In the genomic region with DNA sequence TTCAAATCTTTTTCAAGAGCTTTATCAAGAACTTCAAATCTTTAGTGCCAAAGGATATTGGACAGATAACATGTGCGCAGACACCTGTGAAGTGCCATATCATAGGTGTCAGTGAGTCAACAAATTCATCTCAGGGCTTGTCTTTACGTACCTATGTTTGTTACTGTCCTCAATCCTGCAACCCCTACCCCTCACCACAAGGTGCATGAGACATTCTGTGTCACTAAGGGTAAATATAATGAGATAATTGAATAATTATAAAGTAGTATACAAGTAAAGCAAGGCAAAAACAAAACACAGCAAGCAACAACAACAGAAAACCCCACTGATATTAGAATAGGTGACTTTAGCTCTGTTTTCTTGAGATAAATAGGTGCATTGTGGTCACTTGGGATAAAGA, we compare ENCODE assay signal across 23 cellular contexts.
DNase-seq lines count a peak whose midpoint lies in the region; ATAC-seq, FAIRE-seq and TF ChIP-seq lines count a peak whose summit lies in the region.
"Had no signal": no experiment of that assay in that cellular context is flagged by ENCODE, and none has a peak within 500 bp of the region (broad histone marks: within the 10 kb centered on the region; RNA-seq: fewer than 3 reads in every experiment).

No MANE protein-coding gene starts in this region.

- H3K27me3 ChIP-seq in GM12878 (replicated peaks in 1 of 2; ENCODE audit: control insufficient read depth in 2 of 2, insufficient read depth in 2 of 2, low read length in 1 of 2) (no peaks in the 10 kb centered on the region), adrenal gland (no peaks in the 10 kb centered on the region), upper lobe of left lung (no peaks in the 10 kb centered on the region)
- H3K27me3 ChIP-seq: Peyer's patch, SJSA1 had no signal

- in situ Hi-C loops in GM12878 (cut with MboI): loop anchor here (25.0 kb wide), 1 partner anchor 1622 kb away; no protein-coding TSS in a partner anchor

- H3K4me1 ChIP-seq in GM12878 (ENCODE audit: control insufficient read depth, insufficient read depth, low read length): no peaks in the 10 kb centered on the region
- H3K4me1 ChIP-seq in adrenal gland (replicated peaks in 1 of 2): no peaks in the 10 kb centered on the region
- H3K4me1 ChIP-seq in upper lobe of left lung: no peaks in the 10 kb centered on the region
- H3K4me1 ChIP-seq: A549, Caco-2, Peyer's patch, SJSA1 had no signal

- CTCF ChIA-PET in GM12878 (lab: Yijun Ruan, JAX): no interaction called here

- no peak for TF ChIP-seq RAD21 in GM12878 (IDR thresholded peaks at IDR 0.05; ENCODE audit: insufficient read depth, low read depth, low read length)

- SMC1A ChIA-PET in GM12878 (lab: Charles Lee; ENCODE audit: uncharacterized antibody, unreplicated experiment): interaction anchor here (1.5 to 2.6 kb wide), 2 partner anchors 13 kb away, joined by 3 to 11 read pairs; no protein-coding TSS in a partner anchor

- no peaks in the 10 kb centered on the region for H3K9me3 Mint-ChIP-seq in glutamatergic neuron (ENCODE audit: unreplicated experiment)
- H3K9me3 Mint-ChIP-seq: CD4-positive, alpha-beta T cell had no signal

- POLR2A ChIA-PET in GM12878 (lab: Charles Lee): no interaction called here

- no peaks in the 10 kb centered on the region for H3K36me3 Mint-ChIP-seq in glutamatergic neuron (ENCODE audit: unreplicated experiment)

- H3K27ac ChIP-seq in GM12878 (ENCODE audit: control insufficient read depth, insufficient read depth): no peak overlapping the region
- H3K27ac ChIP-seq in adrenal gland: no peak overlapping the region
- H3K27ac ChIP-seq in upper lobe of left lung: no peak overlapping the region
- H3K27ac ChIP-seq: A549, GM23248, Peyer's patch, SJSA1 had no signal

- DNase-seq in D721Med (ENCODE audit: insufficient read length, low spot score) (no peak), GM12878 (ENCODE audit: low read depth, low spot score) (no peak), glutamatergic neuron (no peak), adrenal gland (no peak), upper lobe of left lung (no peak)
- DNase-seq: Caco-2; CD4-positive, alpha-beta T cell; DMS153; EL; GM23248; HCEC 1CT; Kasumi-1; MM.1S; NCI-H1092; NCI-H1694; NCI-H2107; NCI-H526; NK-92 treated with Interleukin-12 subunit alpha and Interleukin-12 subunit beta, amount 100 ng/mL, for 24 hours; Peyer's patch had no signal

- no peaks in the 10 kb centered on the region for H3K9me3 ChIP-seq in GM12878 (replicated peaks; ENCODE audit: control insufficient read depth, insufficient read depth, low read length)
- H3K9me3 ChIP-seq in adrenal gland (replicated peaks in 1 of 3): no peaks in the 10 kb centered on the region
- H3K9me3 ChIP-seq in upper lobe of left lung: no peaks in the 10 kb centered on the region
- H3K9me3 ChIP-seq: A549, Caco-2, Peyer's patch, SJSA1 had no signal

- no peak overlapping the region for H2AFZ ChIP-seq in GM12878 (ENCODE audit: control insufficient read depth, low read depth, low read length)
- H2AFZ ChIP-seq: GM23248 had no signal

- H3K4me2 ChIP-seq in GM12878 (ENCODE audit: control insufficient read depth, insufficient read depth): no peak overlapping the region
- H3K4me2 ChIP-seq: A549 had no signal

- ATAC-seq in GM12878 (0 out of 3 replicates have a peak, but pooled peaks have one; percentile 25), HG03469 (IDR thresholded peaks at IDR 0.05; ENCODE audit: unreplicated experiment) (no peak), upper lobe of left lung (ENCODE audit: low FRiP score in 2 of 2) (no peak)
- ATAC-seq: A549 had no signal

- TF ChIP-seq CTCF in D721Med (IDR thresholded peaks at IDR 0.05; ENCODE audit: insufficient read depth, missing control alignments): no peak
- TF ChIP-seq CTCF in GM12873 (IDR thresholded peaks at IDR 0.05; ENCODE audit: insufficient read depth, low read depth, low read length, missing control alignments): peak; percentile 11
- no peak for TF ChIP-seq CTCF in GM12878 (IDR thresholded peaks at IDR 0.05 in 2 of 3, conservative IDR thresholded peaks at IDR 0.05 in 1 of 3; ENCODE audit: control insufficient read depth in 2 of 3, extremely low read depth in 1 of 3, insufficient read depth in 1 of 3, low read depth in 3 of 3, low read length in 3 of 3)
- peak; percentile 28 for TF ChIP-seq CTCF in glutamatergic neuron (IDR thresholded peaks at IDR 0.05; ENCODE audit: partially characterized antibody, unreplicated experiment)
- no peak for TF ChIP-seq CTCF in adrenal gland (IDR thresholded peaks at IDR 0.05)
- no peak for TF ChIP-seq CTCF in upper lobe of left lung (IDR thresholded peaks at IDR 0.05)

- TF ChIP-seq POLR2A in GM12878 (IDR thresholded peaks at IDR 0.05; ENCODE audit: low read depth, low read length) (no peak), adrenal gland (IDR thresholded peaks at IDR 0.05) (no peak), upper lobe of left lung (IDR thresholded peaks at IDR 0.05) (no peak)

- RAD21 ChIA-PET in GM12878 (lab: Charles Lee; ENCODE audit: unreplicated experiment): no interaction called here

- H3K9ac ChIP-seq in GM12878 (ENCODE audit: control insufficient read depth, insufficient read depth, low read length): no peak overlapping the region
- H3K9ac ChIP-seq: GM23248 had no signal

- TF ChIP-seq EP300 in GM12878 (IDR thresholded peaks at IDR 0.05; ENCODE audit: borderline replicate concordance in 1 of 2, control insufficient read depth in 1 of 2, low read depth in 2 of 2, low read length in 2 of 2) (no peak), upper lobe of left lung (IDR thresholded peaks at IDR 0.05) (no peak)

- intact Hi-C loops in GM12878 (cut with micrococcal nuclease; ENCODE audit: unreplicated experiment) (no loop called here), adrenal gland (cut with DNase I) (no loop called here)

- no TSS peak for BruUV-seq in GM12878 (replicated peaks; lab: Mats Ljungman, UMichigan)

- H3K36me3 ChIP-seq in GM12878 (ENCODE audit: control insufficient read depth in 2 of 2, insufficient read depth in 2 of 2, low read length in 1 of 2) (no peaks in the 10 kb centered on the region), adrenal gland (replicated peaks in 1 of 2) (no peaks in the 10 kb centered on the region), upper lobe of left lung (no peaks in the 10 kb centered on the region)
- H3K36me3 ChIP-seq: Peyer's patch, SJSA1 had no signal

- no peaks in the 10 kb centered on the region for H3K4me1 Mint-ChIP-seq in glutamatergic neuron (ENCODE audit: low read depth, unreplicated experiment)

- 21% methylated on average over 2 of the region's 2 CpGs for WGBS in GM12878 (ENCODE audit: insufficient coverage, insufficient replicate concordance, low lambda C conversion rate, missing lambda C conversion rate)
- WGBS in adrenal gland, 4 donors: 82 to 88% (median 85%) methylated on average over 2 of the region's 2 CpGs
- 63% methylated on average over 2 of the region's 2 CpGs for WGBS in upper lobe of left lung, 2 donors

- H3K4me3 ChIP-seq in GM12878 (no peak overlapping the region), adrenal gland (no peak overlapping the region), upper lobe of left lung (no peak overlapping the region)
- H3K4me3 ChIP-seq: A549, GM23248, Peyer's patch, SJSA1 had no signal

- H3K27me3 Mint-ChIP-seq in glutamatergic neuron (ENCODE audit: unreplicated experiment): no peaks in the 10 kb centered on the region
- H3K27me3 Mint-ChIP-seq: CD4-positive, alpha-beta T cell had no signal

- no peak overlapping the region for H3K4me3 Mint-ChIP-seq in glutamatergic neuron (ENCODE audit: unreplicated experiment)
- H3K4me3 Mint-ChIP-seq: CD4-positive, alpha-beta T cell had no signal

- no peaks in the 10 kb centered on the region for H4K20me1 ChIP-seq in GM12878 (ENCODE audit: control insufficient read depth, insufficient read depth)

- H3K27ac Mint-ChIP-seq in glutamatergic neuron (ENCODE audit: unreplicated experiment): no peak overlapping the region
- H3K27ac Mint-ChIP-seq: CD4-positive, alpha-beta T cell had no signal

- FAIRE-seq in D721Med (lab: Jason Lieb, UNC): peak; percentile 84
- no peak for FAIRE-seq in GM12878 (lab: Jason Lieb, UNC)
- FAIRE-seq: A549 had no signal

- no peaks in the 10 kb centered on the region for H3K79me2 ChIP-seq in GM12878 (ENCODE audit: control insufficient read depth, insufficient read depth, low read length)

TF ChIP-seq in GM12878, 131 proteins besides CTCF, POLR2A, EP300 and RAD21 (continues in another document):
- no peak for TF ChIP-seq ASH2L (IDR thresholded peaks at IDR 0.05; ENCODE audit: borderline replicate concordance, low read depth)
- TF ChIP-seq SUZ12 (IDR thresholded peaks at IDR 0.05; ENCODE audit: unreplicated experiment): no peak
- TF ChIP-seq IKZF2 (IDR thresholded peaks at IDR 0.05): no peak
- TF ChIP-seq SMARCA5 (IDR thresholded peaks at IDR 0.05): no peak
- no peak for TF ChIP-seq LARP7 (IDR thresholded peaks at IDR 0.05)
- no peak for TF ChIP-seq RAD51 (IDR thresholded peaks at IDR 0.05)
- TF ChIP-seq CEBPB (IDR thresholded peaks at IDR 0.05; ENCODE audit: borderline replicate concordance in 1 of 2, low read depth in 2 of 2, low read length in 2 of 2): no peak
- TF ChIP-seq, protein P1, sequence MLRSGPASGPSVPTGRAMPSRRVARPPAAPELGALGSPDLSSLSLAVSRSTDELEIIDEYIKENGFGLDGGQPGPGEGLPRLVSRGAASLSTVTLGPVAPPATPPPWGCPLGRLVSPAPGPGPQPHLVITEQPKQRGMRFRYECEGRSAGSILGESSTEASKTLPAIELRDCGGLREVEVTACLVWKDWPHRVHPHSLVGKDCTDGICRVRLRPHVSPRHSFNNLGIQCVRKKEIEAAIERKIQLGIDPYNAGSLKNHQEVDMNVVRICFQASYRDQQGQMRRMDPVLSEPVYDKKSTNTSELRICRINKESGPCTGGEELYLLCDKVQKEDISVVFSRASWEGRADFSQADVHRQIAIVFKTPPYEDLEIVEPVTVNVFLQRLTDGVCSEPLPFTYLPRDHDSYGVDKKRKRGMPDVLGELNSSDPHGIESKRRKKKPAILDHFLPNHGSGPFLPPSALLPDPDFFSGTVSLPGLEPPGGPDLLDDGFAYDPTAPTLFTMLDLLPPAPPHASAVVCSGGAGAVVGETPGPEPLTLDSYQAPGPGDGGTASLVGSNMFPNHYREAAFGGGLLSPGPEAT (IDR thresholded peaks at IDR 0.05; ENCODE audit: low read depth): no peak
- TF ChIP-seq, protein P2, sequence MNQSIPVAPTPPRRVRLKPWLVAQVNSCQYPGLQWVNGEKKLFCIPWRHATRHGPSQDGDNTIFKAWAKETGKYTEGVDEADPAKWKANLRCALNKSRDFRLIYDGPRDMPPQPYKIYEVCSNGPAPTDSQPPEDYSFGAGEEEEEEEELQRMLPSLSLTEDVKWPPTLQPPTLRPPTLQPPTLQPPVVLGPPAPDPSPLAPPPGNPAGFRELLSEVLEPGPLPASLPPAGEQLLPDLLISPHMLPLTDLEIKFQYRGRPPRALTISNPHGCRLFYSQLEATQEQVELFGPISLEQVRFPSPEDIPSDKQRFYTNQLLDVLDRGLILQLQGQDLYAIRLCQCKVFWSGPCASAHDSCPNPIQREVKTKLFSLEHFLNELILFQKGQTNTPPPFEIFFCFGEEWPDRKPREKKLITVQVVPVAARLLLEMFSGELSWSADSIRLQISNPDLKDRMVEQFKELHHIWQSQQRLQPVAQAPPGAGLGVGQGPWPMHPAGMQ (IDR thresholded peaks at IDR 0.05; ENCODE audit: borderline replicate concordance): no peak
- no peak for TF ChIP-seq MYB (IDR thresholded peaks at IDR 0.05; ENCODE audit: borderline replicate concordance, low read depth, low read length)
- no peak for TF ChIP-seq HDAC2 (IDR thresholded peaks at IDR 0.05)

Comparison
In these comparisons a context has a peak if more than half of its experiments do, and no peak if none do; other contexts are left out.
1. CTCF ChIP-seq: peak in GM12873 (single experiment) and glutamatergic neuron (single experiment); none in D721Med (single experiment), GM12878 (0 of 3), adrenal gland (0 of 6) and upper lobe of left lung (0 of 6).